ENCODE assay signal across 1 cellular context in the genomic region with DNA sequence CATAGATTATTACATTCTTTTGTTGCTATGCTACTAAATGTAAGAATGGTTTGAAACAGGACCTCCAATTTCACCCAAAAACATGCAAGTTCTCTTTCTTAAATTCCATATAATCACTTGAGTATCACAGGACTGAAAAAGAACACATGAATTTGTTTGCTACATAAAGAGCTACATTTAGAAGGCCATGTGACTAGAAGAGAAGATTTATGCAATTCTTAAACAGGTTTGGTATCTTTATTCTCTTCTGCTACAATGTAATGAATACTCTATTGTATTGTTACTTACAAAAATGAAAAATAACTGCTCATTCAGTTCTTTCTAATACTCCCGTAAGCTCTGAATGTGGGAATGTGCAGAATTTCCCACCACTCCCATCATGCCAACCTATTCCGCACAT.
TF ChIP-seq lines count a peak whose summit lies in the region.

No MANE protein-coding gene starts in this region.

TF ChIP-seq in HepG2, 621 proteins besides CTCF, POLR2A, EP300 and RAD21 (continued from another document):
- TF ChIP-seq DMAP1 (CRISPR knock-in tag; IDR thresholded peaks at IDR 0.05) (no peak), BRD4 (CRISPR knock-in tag; IDR thresholded peaks at IDR 0.05) (no peak), SAP130 (CRISPR knock-in tag; IDR thresholded peaks at IDR 0.05; ENCODE audit: low read depth) (peak; percentile 3; the same call in 1 of the 2 replicates)
- TF ChIP-seq, protein P1, sequence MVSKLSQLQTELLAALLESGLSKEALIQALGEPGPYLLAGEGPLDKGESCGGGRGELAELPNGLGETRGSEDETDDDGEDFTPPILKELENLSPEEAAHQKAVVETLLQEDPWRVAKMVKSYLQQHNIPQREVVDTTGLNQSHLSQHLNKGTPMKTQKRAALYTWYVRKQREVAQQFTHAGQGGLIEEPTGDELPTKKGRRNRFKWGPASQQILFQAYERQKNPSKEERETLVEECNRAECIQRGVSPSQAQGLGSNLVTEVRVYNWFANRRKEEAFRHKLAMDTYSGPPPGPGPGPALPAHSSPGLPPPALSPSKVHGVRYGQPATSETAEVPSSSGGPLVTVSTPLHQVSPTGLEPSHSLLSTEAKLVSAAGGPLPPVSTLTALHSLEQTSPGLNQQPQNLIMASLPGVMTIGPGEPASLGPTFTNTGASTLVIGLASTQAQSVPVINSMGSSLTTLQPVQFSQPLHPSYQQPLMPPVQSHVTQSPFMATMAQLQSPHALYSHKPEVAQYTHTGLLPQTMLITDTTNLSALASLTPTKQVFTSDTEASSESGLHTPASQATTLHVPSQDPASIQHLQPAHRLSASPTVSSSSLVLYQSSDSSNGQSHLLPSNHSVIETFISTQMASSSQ (IDR thresholded peaks at IDR 0.05; ENCODE audit: low read depth) = 0 out of 2 replicates have a peak, but pooled peaks have one; percentile 5
- TF ChIP-seq, protein P1 (CRISPR knock-in tag; IDR thresholded peaks at IDR 0.05; ENCODE audit: borderline replicate concordance) = no peak
